8 cellular contexts compared by ENCODE assay signal in genomic region chr5:150700298-150700599, GRCh38.
DNase-seq lines count a peak whose midpoint lies in the region; ATAC-seq and TF ChIP-seq lines count a peak whose summit lies in the region.

No MANE protein-coding gene starts in this region.

- TF ChIP-seq POLR2A in GM18505 (IDR thresholded peaks at IDR 0.05; ENCODE audit: borderline replicate concordance, extremely low read depth, insufficient read depth, insufficient read length) = no peak

- H3K9me3 ChIP-seq in effector memory CD4-positive, alpha-beta T cell (ENCODE audit: control insufficient read depth, low read length) = no peaks in the 10 kb centered on the region

- H3K4me3 ChIP-seq in effector memory CD4-positive, alpha-beta T cell (ENCODE audit: insufficient read depth, low read depth, low read length, poor library complexity, severe bottlenecking) = peak overlapping the region; percentile 93

- DNase-seq in effector memory CD4-positive, alpha-beta T cell = no peak
- DNase-seq in pons (ENCODE audit: low spot score) = peak; percentile 64
- no peak for DNase-seq in middle frontal gyrus (ENCODE audit: extremely low spot score, low spot score)
- DNase-seq in globus pallidus (ENCODE audit: low spot score) = no peak
- DNase-seq in central memory CD4-positive, alpha-beta T cell = no peak

- peaks cover 6% of the 10 kb centered on the region for H3K4me1 ChIP-seq in effector memory CD4-positive, alpha-beta T cell (ENCODE audit: control insufficient read depth, insufficient read depth, low read length, poor library complexity, severe bottlenecking)

- peak overlapping the region; percentile 96 for H3K27ac ChIP-seq in effector memory CD4-positive, alpha-beta T cell (ENCODE audit: insufficient read depth, low read length, poor library complexity, severe bottlenecking)

- no peaks in the 10 kb centered on the region for H3K27me3 ChIP-seq in effector memory CD4-positive, alpha-beta T cell (replicated peaks; ENCODE audit: control insufficient read depth, insufficient read depth, low read length, poor library complexity, severe bottlenecking)

- peaks cover 35% of the 10 kb centered on the region for H3K36me3 ChIP-seq in effector memory CD4-positive, alpha-beta T cell (ENCODE audit: control insufficient read depth, insufficient read depth, low read length)

- ATAC-seq in GM18505 (IDR thresholded peaks at IDR 0.05; ENCODE audit: unreplicated experiment) (peak; percentile 8), HG03521 (IDR thresholded peaks at IDR 0.05; ENCODE audit: unreplicated experiment) (peak; percentile 2), HG02970 (IDR thresholded peaks at IDR 0.05; ENCODE audit: low FRiP score, unreplicated experiment) (no peak)
